Comparison of ENCODE assay signal across 8 cellular contexts in the genomic region with DNA sequence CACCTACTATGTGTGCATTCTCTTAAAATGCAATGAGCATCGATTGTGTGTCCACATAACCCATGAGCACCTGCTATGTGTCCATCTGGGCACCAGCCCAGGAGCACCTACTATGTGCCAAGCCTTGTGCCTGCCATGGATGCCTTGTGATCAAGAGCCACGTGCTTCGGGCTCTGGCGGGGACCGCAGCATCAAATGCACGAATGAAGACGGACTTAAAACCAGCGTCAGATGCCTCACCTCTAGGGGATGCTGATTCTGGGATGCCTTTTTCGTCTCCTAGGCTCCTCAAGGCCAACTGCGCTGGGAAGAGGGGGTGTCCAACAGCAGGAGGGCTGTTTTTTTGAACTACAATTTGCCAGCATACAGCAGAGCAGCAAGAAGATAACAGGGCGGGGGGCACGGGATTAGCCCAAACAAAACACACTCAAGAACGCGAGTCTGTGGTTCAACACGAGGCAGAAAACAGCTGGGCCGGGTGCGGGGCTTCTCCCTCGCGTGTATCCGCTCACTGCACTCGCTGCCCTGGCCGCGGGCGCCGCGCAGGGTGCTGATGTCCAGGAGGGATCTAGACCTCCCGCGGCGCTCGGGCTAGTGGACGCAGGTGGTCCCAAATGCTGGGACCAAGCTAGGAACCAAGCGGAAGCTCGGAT. TPM values are rescaled to one million over a fixed set of nuclear protein-coding genes. Genes with fewer than 3 reads are reported as not detected.
A peak's percentile ranks its signal among the peaks of the same experiment; 100 is the strongest.
DNase-seq lines count a peak whose midpoint lies in the region; ATAC-seq, FAIRE-seq and TF ChIP-seq lines count a peak whose summit lies in the region.

No MANE protein-coding gene starts in this region.

- TF ChIP-seq CTCF in cardiac fibroblast (IDR thresholded peaks at IDR 0.05; ENCODE audit: low read depth, low read length) (no peak), lung (IDR thresholded peaks at IDR 0.05; ENCODE audit: control extremely low read depth, extremely low read depth) (no peak)

- H3K9me3 ChIP-seq in lung (ENCODE audit: control insufficient read depth in 2 of 2, insufficient read depth in 1 of 2, low read length in 1 of 2): no peaks in the 10 kb centered on the region

- no peak for DNase-seq in Right ventricle myocardium superior
- DNase-seq in cardiac septum (ENCODE audit: low spot score): no peak
- peak; percentile 38 for DNase-seq in RCC 7860 (ENCODE audit: low spot score)
- DNase-seq in cardiac fibroblast (ENCODE audit: low read depth in 2 of 2): peak; percentile 56 to 57
- no peak for DNase-seq in lung (ENCODE audit: low spot score)
- DNase-seq in A172 (ENCODE audit: low spot score): no peak

- intact Hi-C loops in Right ventricle myocardium superior (cut with DNase I): no loop called here
- intact Hi-C loops in cardiac septum (cut with DNase I): loop anchor here (2.0 kb wide), 1 partner anchor 14 kb away; no protein-coding TSS in a partner anchor

- no peaks in the 10 kb centered on the region for H3K36me3 ChIP-seq in lung (ENCODE audit: control insufficient read depth in 2 of 2, insufficient read depth in 2 of 2, low read length in 2 of 2)
- H3K36me3 ChIP-seq in urinary bladder (ENCODE audit: insufficient read depth): no peaks in the 10 kb centered on the region

- WGBS in lung, 2 donors: 3 to 4% methylated on average over 32 to 33 of the region's 33 CpGs
- WGBS in urinary bladder: 4% methylated on average over 33 of the region's 33 CpGs

- H3K27ac ChIP-seq in lung (ENCODE audit: low read depth in 1 of 2, low read length in 1 of 2) (peak overlapping the region; percentile 75 to 94), urinary bladder (ENCODE audit: low read depth) (peak overlapping the region; percentile 11)

- ATAC-seq in Right ventricle myocardium superior (ENCODE audit: poor library complexity) (peak; percentile 0), lung (ENCODE audit: insufficient read depth, low FRiP score) (no peak), HG03280 (IDR thresholded peaks at IDR 0.05; ENCODE audit: unreplicated experiment) (no peak)

- no peak for FAIRE-seq in RCC 7860 (lab: Jason Lieb, UNC)

- peaks cover 6 to 29% of the 10 kb centered on the region in 2 donors for H3K4me1 ChIP-seq in lung (ENCODE audit: control insufficient read depth in 2 of 2, insufficient read depth in 2 of 2, low read length in 2 of 2)
- H3K4me1 ChIP-seq in urinary bladder (ENCODE audit: insufficient read depth): no peaks in the 10 kb centered on the region

- H3K27me3 ChIP-seq in lung (ENCODE audit: control insufficient read depth, insufficient read depth): no peaks in the 10 kb centered on the region

- H3K4me3 ChIP-seq in cardiac fibroblast (replicated peaks in 1 of 2; ENCODE audit: low read depth in 2 of 2, low read length in 2 of 2) (peak overlapping the region; percentile 51 to 80), lung (peak overlapping the region; percentile 49), urinary bladder (ENCODE audit: low read depth, low read length) (peak overlapping the region; percentile 71)

RNA-seq across cellular contexts. Expression of gene GLIS2, which starts 1.2 kb away (rescaled TPM):
- total RNA-seq in Right ventricle myocardium superior: 14.6 TPM
- total RNA-seq in cardiac septum: 31.4 TPM
- total RNA-seq in lung: 10 to 100 TPM in 1 of 2 donors, 1 to 10 TPM in 1; 8.8 to 25.5 TPM
- polyA plus RNA-seq in lung: 10 to 100 TPM; 14.8 to 15.1 TPM
- 6.1 TPM for total RNA-seq in urinary bladder
- 22.1 TPM for polyA plus RNA-seq in urinary bladder
- 3.2 and 5.7 TPM in 2 replicates for total RNA-seq in A172 (2014; rRNA removed; shearing (Covaris generic))

RNA-seq across cellular contexts. Expression of gene PAM16, which starts 36.5 kb away (rescaled TPM):
- total RNA-seq in Right ventricle myocardium superior (74.0 TPM), cardiac septum (43.3 TPM), lung (10 to 100 TPM; 23.0 to 55.2 TPM), urinary bladder (8.6 TPM)
- polyA plus RNA-seq in lung (100 to 1,000 TPM in 1 of 2 donors, 10 to 100 TPM in 1; 62.2 to 183 TPM), urinary bladder (48.9 TPM)
- total RNA-seq in A172 (2014; rRNA removed; shearing (Covaris generic)): 46.8 and 116 TPM in 2 replicates

RNA-seq across cellular contexts. Expression of gene TFAP4, which starts 41.8 kb away (rescaled TPM):
- 4.0 TPM for total RNA-seq in Right ventricle myocardium superior
- total RNA-seq in cardiac septum: 1.4 TPM
- 10 to 100 TPM in 1 of 2 donors, 1 to 10 TPM in 1; 9.7 to 12.3 TPM for total RNA-seq in lung
- 10 to 100 TPM in 1 of 2 donors, 1 to 10 TPM in 1; 5.7 to 10.5 TPM for polyA plus RNA-seq in lung
- total RNA-seq in urinary bladder: 6.1 TPM
- 7.3 TPM for polyA plus RNA-seq in urinary bladder
- 8.0 and 12.1 TPM in 2 replicates for total RNA-seq in A172 (2014; rRNA removed; shearing (Covaris generic))

RNA-seq across cellular contexts. Expression of gene VASN, which starts 57.0 kb away (rescaled TPM):
- total RNA-seq in Right ventricle myocardium superior: 5.7 TPM
- total RNA-seq in cardiac septum: 6.3 TPM
- total RNA-seq in lung: 10 to 100 TPM; 32.9 to 42.9 TPM
- 10 to 100 TPM; 18.8 to 29.6 TPM for polyA plus RNA-seq in lung
- total RNA-seq in urinary bladder: 20.8 TPM
- 47.6 TPM for polyA plus RNA-seq in urinary bladder
- 87.4 and 100 TPM in 2 replicates for total RNA-seq in A172 (2014; rRNA removed; shearing (Covaris generic))

Comparison
In these comparisons a context has a peak if more than half of its experiments do, and no peak if none do; other contexts are left out.
1. DNase-seq: peak in RCC 7860 (single experiment) and cardiac fibroblast (2 of 2); none in Right ventricle myocardium superior (single experiment), cardiac septum (single experiment), lung (single experiment) and A172 (single experiment).
2. Peak in every context shown above with its lines, with median percentiles within 50 percentile points of each other: H3K4me3 ChIP-seq.